ENCODE assay signal across 1 cellular context in the genomic region with DNA sequence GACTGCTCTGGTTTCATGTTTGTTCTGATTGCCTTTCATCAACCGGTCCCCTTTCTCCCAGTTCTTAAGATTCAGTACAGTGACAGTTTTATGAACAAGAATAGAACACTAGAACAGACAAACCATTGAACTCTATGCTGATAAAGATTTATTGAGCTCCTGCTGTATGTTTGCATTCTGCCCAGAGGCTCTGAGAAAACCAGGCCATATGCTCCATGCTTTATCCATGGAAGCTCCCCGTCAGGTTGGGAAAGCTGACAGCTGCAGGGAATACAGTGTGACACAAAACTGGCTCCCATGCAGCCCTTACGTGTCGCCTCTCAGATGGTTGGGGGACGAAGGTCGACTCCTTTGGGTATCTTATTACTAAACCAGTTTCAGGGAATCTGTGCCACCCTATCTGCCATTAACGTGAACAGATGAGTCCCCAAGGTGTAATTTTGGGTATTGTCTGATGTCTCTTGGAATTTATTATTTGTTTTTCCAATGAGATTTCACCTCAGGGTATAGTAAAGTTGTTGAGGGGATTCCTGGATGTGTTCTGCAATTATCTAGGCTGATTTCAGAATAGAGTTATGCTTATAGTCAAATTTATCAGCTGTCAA.
TF ChIP-seq lines count a peak whose summit lies in the region.

No MANE protein-coding gene starts in this region.

TF ChIP-seq in K562, 482 proteins besides CTCF, POLR2A, EP300 and RAD21 (continued from another document):
- TF ChIP-seq, protein P1, sequence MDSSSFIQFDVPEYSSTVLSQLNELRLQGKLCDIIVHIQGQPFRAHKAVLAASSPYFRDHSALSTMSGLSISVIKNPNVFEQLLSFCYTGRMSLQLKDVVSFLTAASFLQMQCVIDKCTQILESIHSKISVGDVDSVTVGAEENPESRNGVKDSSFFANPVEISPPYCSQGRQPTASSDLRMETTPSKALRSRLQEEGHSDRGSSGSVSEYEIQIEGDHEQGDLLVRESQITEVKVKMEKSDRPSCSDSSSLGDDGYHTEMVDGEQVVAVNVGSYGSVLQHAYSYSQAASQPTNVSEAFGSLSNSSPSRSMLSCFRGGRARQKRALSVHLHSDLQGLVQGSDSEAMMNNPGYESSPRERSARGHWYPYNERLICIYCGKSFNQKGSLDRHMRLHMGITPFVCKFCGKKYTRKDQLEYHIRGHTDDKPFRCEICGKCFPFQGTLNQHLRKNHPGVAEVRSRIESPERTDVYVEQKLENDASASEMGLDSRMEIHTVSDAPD (CRISPR knock-in tag; IDR thresholded peaks at IDR 0.05), result no peak
